Comparison of ENCODE assay signal across 8 cellular contexts in the genomic region with DNA sequence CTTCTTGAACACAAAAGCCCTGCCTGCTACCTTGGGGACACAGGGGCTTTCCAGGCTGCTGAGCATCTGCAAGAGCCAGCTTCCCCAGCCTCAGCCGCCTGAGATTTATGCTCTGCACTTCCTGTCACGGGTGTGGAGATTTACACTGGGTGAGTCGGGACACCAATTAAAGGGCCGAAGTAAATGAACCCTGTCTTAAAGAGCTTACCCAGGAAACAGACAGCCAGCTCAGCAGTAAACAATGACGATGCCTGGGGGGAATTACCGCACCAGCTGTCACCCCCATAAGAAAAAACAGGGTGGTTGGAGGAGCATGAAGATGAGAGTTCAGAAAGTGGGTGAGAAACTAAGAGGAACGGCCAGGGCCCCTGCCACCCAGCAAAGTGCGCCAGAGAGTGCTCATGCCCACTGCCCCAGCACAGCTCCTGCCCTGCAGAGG. TPM values are rescaled to one million over a fixed set of nuclear protein-coding genes. Genes with fewer than 3 reads are reported as not detected.
DNase-seq lines count a peak whose midpoint lies in the region; ATAC-seq and TF ChIP-seq lines count a peak whose summit lies in the region.

No MANE protein-coding gene starts in this region.

- TF ChIP-seq CTCF in A673 (conservative IDR thresholded peaks at IDR 0.05; ENCODE audit: low read depth, low read length) (no peak), vagina (IDR thresholded peaks at IDR 0.05) (no peak)

- H3K36me3 ChIP-seq in A673 (ENCODE audit: insufficient read depth, low read length, poor library complexity, severe bottlenecking) (no peaks in the 10 kb centered on the region), vagina (no peaks in the 10 kb centered on the region)

- no peaks in the 10 kb centered on the region for H3K4me1 ChIP-seq in A673 (ENCODE audit: insufficient read depth, low read length, poor library complexity, severe bottlenecking)
- H3K4me1 ChIP-seq in vagina, result peaks cover 11% of the 10 kb centered on the region

- H3K9me3 ChIP-seq in A673 (ENCODE audit: low read depth, low read length, poor library complexity, severe bottlenecking) (no peaks in the 10 kb centered on the region), vagina (no peaks in the 10 kb centered on the region)

- H3K4me3 ChIP-seq in A673 (ENCODE audit: low read depth, low read length, poor library complexity, severe bottlenecking) (no peak overlapping the region), vagina (no peak overlapping the region)

- H3K27me3 ChIP-seq in A673 (replicated peaks; ENCODE audit: insufficient read depth, low read depth, low read length, poor library complexity) (peaks cover 7% of the 10 kb centered on the region), vagina (no peaks in the 10 kb centered on the region)

- CTCF ChIA-PET in A673 (lab: Charles Lee), result no interaction called here

- POLR2A ChIA-PET in A673 (lab: Charles Lee; ENCODE audit: low non-redundant PET), result no interaction called here

- intact Hi-C loops in posterior vena cava (cut with DNase I), result no loop called here
- intact Hi-C loops in A673 (cut with micrococcal nuclease; ENCODE audit: unreplicated experiment), result no loop called here
- intact Hi-C loops in vagina (cut with DNase I), result no loop called here

- peak; percentile 65 for ATAC-seq in GM19372 (IDR thresholded peaks at IDR 0.05; ENCODE audit: low read depth, unreplicated experiment)
- ATAC-seq in HG03460 (IDR thresholded peaks at IDR 0.05; ENCODE audit: unreplicated experiment), result peak; percentile 85

- TF ChIP-seq POLR2A in vagina (IDR thresholded peaks at IDR 0.05), result no peak

- BruUV-seq in A673 (replicated peaks; lab: Mats Ljungman, UMichigan), result no TSS peak

- H3K27ac ChIP-seq in A673 (ENCODE audit: low read depth, low read length, poor library complexity, severe bottlenecking) (no peak overlapping the region), vagina (no peak overlapping the region)

- DNase-seq in Daoy (ENCODE audit: low read depth) (peak; percentile 63), amniotic stem cell (lab: John Stamatoyannopoulos, UW) (peak; percentile 4), posterior vena cava (ENCODE audit: low spot score) (peak; percentile 67), NCI-H2196 (lab: John Stamatoyannopoulos, UW; ENCODE audit: unreplicated experiment) (no peak), A673 (ENCODE audit: low spot score) (no peak), vagina (ENCODE audit: extremely low spot score in 2 of 2) (no peak)

RNA-seq across cellular contexts. Expression of gene IQSEC1, which starts 37.5 kb away (rescaled TPM):
- total RNA-seq in Daoy (2014; rRNA removed; shearing (Covaris generic)), result 4.9 and 5.0 TPM in 2 replicates
- 10 to 100 TPM; 53.5 to 60.7 TPM for total RNA-seq in posterior vena cava
- total RNA-seq in A673 (2021), result 13.0 and 15.4 TPM in 2 replicates
- 34.9 TPM for total RNA-seq in vagina

Comparison
In these comparisons a context has a peak if more than half of its experiments do, and no peak if none do; other contexts are left out.
1. DNase-seq: peak in Daoy (single experiment), amniotic stem cell (single experiment) and posterior vena cava (single experiment); none in NCI-H2196 (single experiment), A673 (single experiment) and vagina (0 of 2).